1 cellular context compared by ENCODE assay signal in genomic region chr13:80516818-80517348, GRCh38.
TF ChIP-seq lines count a peak whose summit lies in the region.

No MANE protein-coding gene starts in this region.

TF ChIP-seq in K562, 482 proteins besides CTCF, POLR2A, EP300 and RAD21 (continued from another document):
- TF ChIP-seq, protein P1, sequence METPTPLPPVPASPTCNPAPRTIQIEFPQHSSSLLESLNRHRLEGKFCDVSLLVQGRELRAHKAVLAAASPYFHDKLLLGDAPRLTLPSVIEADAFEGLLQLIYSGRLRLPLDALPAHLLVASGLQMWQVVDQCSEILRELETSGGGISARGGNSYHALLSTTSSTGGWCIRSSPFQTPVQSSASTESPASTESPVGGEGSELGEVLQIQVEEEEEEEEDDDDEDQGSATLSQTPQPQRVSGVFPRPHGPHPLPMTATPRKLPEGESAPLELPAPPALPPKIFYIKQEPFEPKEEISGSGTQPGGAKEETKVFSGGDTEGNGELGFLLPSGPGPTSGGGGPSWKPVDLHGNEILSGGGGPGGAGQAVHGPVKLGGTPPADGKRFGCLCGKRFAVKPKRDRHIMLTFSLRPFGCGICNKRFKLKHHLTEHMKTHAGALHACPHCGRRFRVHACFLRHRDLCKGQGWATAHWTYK (CRISPR knock-in tag; IDR thresholded peaks at IDR 0.05): no peak
- TF ChIP-seq, protein P2, sequence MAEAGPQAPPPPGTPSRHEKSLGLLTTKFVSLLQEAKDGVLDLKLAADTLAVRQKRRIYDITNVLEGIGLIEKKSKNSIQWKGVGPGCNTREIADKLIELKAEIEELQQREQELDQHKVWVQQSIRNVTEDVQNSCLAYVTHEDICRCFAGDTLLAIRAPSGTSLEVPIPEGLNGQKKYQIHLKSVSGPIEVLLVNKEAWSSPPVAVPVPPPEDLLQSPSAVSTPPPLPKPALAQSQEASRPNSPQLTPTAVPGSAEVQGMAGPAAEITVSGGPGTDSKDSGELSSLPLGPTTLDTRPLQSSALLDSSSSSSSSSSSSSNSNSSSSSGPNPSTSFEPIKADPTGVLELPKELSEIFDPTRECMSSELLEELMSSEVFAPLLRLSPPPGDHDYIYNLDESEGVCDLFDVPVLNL (CRISPR knock-in tag; IDR thresholded peaks at IDR 0.05; ENCODE audit: low read depth): peak; percentile 36; the same call in 1 of the 2 replicates
- TF ChIP-seq CBX3 (IDR thresholded peaks at IDR 0.05; ENCODE audit: borderline replicate concordance in 1 of 2, low read length in 2 of 2) (peak in 1 of 2 experiments; percentile 31; a peak in 1 of 3 replicates), ZFX (CRISPR knock-in tag; IDR thresholded peaks at IDR 0.05) (peak; percentile 36; the same call in 1 of the 2 replicates), TEAD4 (IDR thresholded peaks at IDR 0.05; ENCODE audit: low read length) (no peak), TEAD4 (CRISPR knock-in tag; IDR thresholded peaks at IDR 0.05; ENCODE audit: borderline replicate concordance) (peak; percentile 78; the same call in 1 of the 2 replicates), MTA1 (IDR thresholded peaks at IDR 0.05; ENCODE audit: borderline replicate concordance) (no peak), MCM5 (IDR thresholded peaks at IDR 0.05; ENCODE audit: low read depth) (no peak), SIX5 (IDR thresholded peaks at IDR 0.05; ENCODE audit: borderline replicate concordance in 1 of 2, insufficient read depth in 1 of 2, low read depth in 1 of 2, low read length in 2 of 2) (no peak), PHF8 (IDR thresholded peaks at IDR 0.05; ENCODE audit: borderline replicate concordance, low read length) (no peak), IRF2 (CRISPR knock-in tag; IDR thresholded peaks at IDR 0.05) (peak; percentile 57; the same call in 1 of the 2 replicates), ID3 (CRISPR knock-in tag; IDR thresholded peaks at IDR 0.05) (no peak), ID3 (tag; IDR thresholded peaks at IDR 0.05) (0 out of 2 replicates have a peak, but pooled peaks have one; percentile 25), SMARCA5 (IDR thresholded peaks at IDR 0.05) (no peak), ETV1 (tag; conservative IDR thresholded peaks at IDR 0.05; ENCODE audit: low read depth) (no peak), KAT7 (CRISPR knock-in tag; IDR thresholded peaks at IDR 0.05; ENCODE audit: borderline replicate concordance) (no peak), HNRNPL (IDR thresholded peaks at IDR 0.05; ENCODE audit: low read depth, low read length) (no peak), KLF6 (CRISPR knock-in tag; IDR thresholded peaks at IDR 0.05; ENCODE audit: borderline replicate concordance) (no peak), ZC3H11A (IDR thresholded peaks at IDR 0.05; ENCODE audit: low read depth, low read length) (no peak), CBX8 (IDR thresholded peaks at IDR 0.05; ENCODE audit: borderline replicate concordance, extremely low read depth, low read depth, low read length, poor library complexity, severe bottlenecking) (no peak), PATZ1 (CRISPR knock-in tag; IDR thresholded peaks at IDR 0.05; ENCODE audit: borderline replicate concordance) (no peak), NONO (IDR thresholded peaks at IDR 0.05; ENCODE audit: low read depth in 2 of 2, low read length in 1 of 2) (no peak), SNIP1 (IDR thresholded peaks at IDR 0.05; ENCODE audit: low read depth) (no peak), ZC3H4 (CRISPR knock-in tag; IDR thresholded peaks at IDR 0.05; ENCODE audit: borderline replicate concordance) (0 out of 2 replicates have a peak, but pooled peaks have one; percentile 59), ZNF184 (CRISPR knock-in tag; IDR thresholded peaks at IDR 0.05) (no peak), ZFP91 (CRISPR knock-in tag; IDR thresholded peaks at IDR 0.05) (peak; percentile 18; the same call in 1 of the 2 replicates)
- TF ChIP-seq, protein P3, sequence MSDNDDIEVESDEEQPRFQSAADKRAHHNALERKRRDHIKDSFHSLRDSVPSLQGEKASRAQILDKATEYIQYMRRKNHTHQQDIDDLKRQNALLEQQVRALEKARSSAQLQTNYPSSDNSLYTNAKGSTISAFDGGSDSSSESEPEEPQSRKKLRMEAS (CRISPR knock-in tag; IDR thresholded peaks at IDR 0.05): no peak
- TF ChIP-seq, protein P4, sequence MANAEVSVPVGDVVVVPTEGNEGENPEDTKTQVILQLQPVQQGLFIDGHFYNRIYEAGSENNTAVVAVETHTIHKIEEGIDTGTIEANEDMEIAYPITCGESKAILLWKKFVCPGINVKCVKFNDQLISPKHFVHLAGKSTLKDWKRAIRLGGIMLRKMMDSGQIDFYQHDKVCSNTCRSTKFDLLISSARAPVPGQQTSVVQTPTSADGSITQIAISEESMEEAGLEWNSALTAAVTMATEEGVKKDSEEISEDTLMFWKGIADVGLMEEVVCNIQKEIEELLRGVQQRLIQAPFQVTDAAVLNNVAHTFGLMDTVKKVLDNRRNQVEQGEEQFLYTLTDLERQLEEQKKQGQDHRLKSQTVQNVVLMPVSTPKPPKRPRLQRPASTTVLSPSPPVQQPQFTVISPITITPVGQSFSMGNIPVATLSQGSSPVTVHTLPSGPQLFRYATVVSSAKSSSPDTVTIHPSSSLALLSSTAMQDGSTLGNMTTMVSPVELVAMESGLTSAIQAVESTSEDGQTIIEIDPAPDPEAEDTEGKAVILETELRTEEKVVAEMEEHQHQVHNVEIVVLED (CRISPR knock-in tag; IDR thresholded peaks at IDR 0.05): no peak
